ENCODE assay signal across 1 cellular context in genomic region chr20:32474967-32475819, GRCh38.
A peak's percentile ranks its signal among the peaks of the same experiment; 100 is the strongest.
TF ChIP-seq lines count a peak whose summit lies in the region.

No MANE protein-coding gene starts in this region.

TF ChIP-seq in HepG2, 621 proteins besides CTCF, POLR2A, EP300 and RAD21 (continued from another document and continues in another):
- TF ChIP-seq TEF (CRISPR knock-in tag; IDR thresholded peaks at IDR 0.05) (no peak), KDM3A (CRISPR knock-in tag; IDR thresholded peaks at IDR 0.05; ENCODE audit: low read depth) (0 out of 2 replicates have a peak, but pooled peaks have one; percentile 53), ERF (CRISPR knock-in tag; IDR thresholded peaks at IDR 0.05) (peak; percentile 71), HNRNPK (IDR thresholded peaks at IDR 0.05; ENCODE audit: low read depth, low read length, poor library complexity, severe bottlenecking) (no peak), ZNF225 (CRISPR knock-in tag; IDR thresholded peaks at IDR 0.05) (peak; percentile 41; the same call in 1 of the 2 replicates), KLF11 (CRISPR knock-in tag; IDR thresholded peaks at IDR 0.05) (peak; percentile 56), ETV5 (CRISPR knock-in tag; IDR thresholded peaks at IDR 0.05; ENCODE audit: borderline replicate concordance) (peak; percentile 68; the same call in 1 of the 2 replicates), JARID2 (CRISPR knock-in tag; IDR thresholded peaks at IDR 0.05; ENCODE audit: insufficient replicate concordance) (peak; percentile 86), ZNF678 (CRISPR knock-in tag; IDR thresholded peaks at IDR 0.05) (peak; percentile 80; the same call in 1 of the 2 replicates), TBX2 (CRISPR knock-in tag; IDR thresholded peaks at IDR 0.05; ENCODE audit: borderline replicate concordance) (peak; percentile 75), FOXK1 (CRISPR knock-in tag; IDR thresholded peaks at IDR 0.05; ENCODE audit: borderline replicate concordance, low read depth) (peak; percentile 82; the same call in 1 of the 2 replicates), ZNF329 (CRISPR knock-in tag; IDR thresholded peaks at IDR 0.05; ENCODE audit: low read depth) (no peak), HOXD1 (CRISPR knock-in tag; IDR thresholded peaks at IDR 0.05) (peak; percentile 5), ZNF550 (CRISPR knock-in tag; IDR thresholded peaks at IDR 0.05; ENCODE audit: borderline replicate concordance) (peak; percentile 93; the same call in 1 of the 2 replicates), ELF1 (CRISPR knock-in tag; IDR thresholded peaks at IDR 0.05) (peak; percentile 3; the same call in 1 of the 2 replicates), ZSCAN20 (CRISPR knock-in tag; IDR thresholded peaks at IDR 0.05; ENCODE audit: borderline replicate concordance) (peak; percentile 58), HNF4A (CRISPR knock-in tag; IDR thresholded peaks at IDR 0.05) (peak; percentile 71), ZNF451 (CRISPR knock-in tag; IDR thresholded peaks at IDR 0.05) (peak; percentile 42; the same call in 1 of the 2 replicates), ZNF354B (CRISPR knock-in tag; IDR thresholded peaks at IDR 0.05) (peak; percentile 92; the same call in 1 of the 2 replicates), MTA3 (CRISPR knock-in tag; IDR thresholded peaks at IDR 0.05) (no peak), YY1 (IDR thresholded peaks at IDR 0.05; ENCODE audit: insufficient read depth, insufficient replicate concordance, low read depth, low read length) (peak; percentile 50), ZNF788 (CRISPR knock-in tag; IDR thresholded peaks at IDR 0.05; ENCODE audit: borderline replicate concordance) (peak; percentile 79; the same call in 1 of the 2 replicates), ZC3H13 (CRISPR knock-in tag; IDR thresholded peaks at IDR 0.05) (peak; percentile 86; the same call in 1 of the 2 replicates), SNAI1 (CRISPR knock-in tag; IDR thresholded peaks at IDR 0.05; ENCODE audit: borderline replicate concordance) (no peak; the same call in 1 of the 2 replicates), ZNF775 (CRISPR knock-in tag; IDR thresholded peaks at IDR 0.05; ENCODE audit: borderline replicate concordance) (0 out of 2 replicates have a peak, but pooled peaks have one; percentile 72), NAIF1 (CRISPR knock-in tag; IDR thresholded peaks at IDR 0.05; ENCODE audit: borderline replicate concordance) (no peak), CENPX (CRISPR knock-in tag; IDR thresholded peaks at IDR 0.05) (no peak), RBFOX2 (IDR thresholded peaks at IDR 0.05; ENCODE audit: low read depth, low read length) (peak; percentile 78), HOXA5 (CRISPR knock-in tag; IDR thresholded peaks at IDR 0.05) (peak; percentile 69; the same call in 1 of the 2 replicates), ZNF101 (CRISPR knock-in tag; IDR thresholded peaks at IDR 0.05; ENCODE audit: borderline replicate concordance, low read depth) (0 out of 2 replicates have a peak, but pooled peaks have one; percentile 84), ZNF580 (CRISPR knock-in tag; IDR thresholded peaks at IDR 0.05; ENCODE audit: borderline replicate concordance, low read depth) (peak; percentile 42; the same call in 1 of the 2 replicates), TOE1 (CRISPR knock-in tag; IDR thresholded peaks at IDR 0.05) (0 out of 2 replicates have a peak, but pooled peaks have one; percentile 22), ZNF563 (CRISPR knock-in tag; IDR thresholded peaks at IDR 0.05) (peak; percentile 73), MEIS2 (CRISPR knock-in tag; IDR thresholded peaks at IDR 0.05) (peak; percentile 28; the same call in 1 of the 2 replicates), ZNF44 (CRISPR knock-in tag; IDR thresholded peaks at IDR 0.05) (0 out of 2 replicates have a peak, but pooled peaks have one; percentile 39), ZNF280B (CRISPR knock-in tag; IDR thresholded peaks at IDR 0.05; ENCODE audit: borderline replicate concordance) (0 out of 2 replicates have a peak, but pooled peaks have one; percentile 5), AGO1 (IDR thresholded peaks at IDR 0.05; ENCODE audit: low read depth, low read length, poor library complexity, severe bottlenecking) (peak; percentile 6), SSRP1 (CRISPR knock-in tag; IDR thresholded peaks at IDR 0.05) (no peak), HMG20B (CRISPR knock-in tag; conservative IDR thresholded peaks at IDR 0.05) (peak; percentile 61; the same call in 1 of the 2 replicates), SRSF1 (optimal IDR thresholded peaks at IDR 0.05; ENCODE audit: low read depth, low read length) (peak; percentile 97), ZNF746 (CRISPR knock-in tag; IDR thresholded peaks at IDR 0.05) (peak; percentile 67), GATAD1 (CRISPR knock-in tag; IDR thresholded peaks at IDR 0.05) (peak; percentile 56; the same call in 1 of the 2 replicates), ZBTB42 (CRISPR knock-in tag; IDR thresholded peaks at IDR 0.05) (0 out of 2 replicates have a peak, but pooled peaks have one; percentile 53), ZBTB2 (CRISPR knock-in tag; IDR thresholded peaks at IDR 0.05; ENCODE audit: low read depth) (peak; percentile 59; the same call in 1 of the 2 replicates), ZNF143 (CRISPR knock-in tag; IDR thresholded peaks at IDR 0.05) (0 out of 2 replicates have a peak, but pooled peaks have one; percentile 30), HMGXB4 (CRISPR knock-in tag; IDR thresholded peaks at IDR 0.05; ENCODE audit: borderline replicate concordance in 1 of 2, low read depth in 1 of 2) (peak in 1 of 2 experiments; percentile 84; a peak in 2 of 4 replicates), ZNF383 (CRISPR knock-in tag; IDR thresholded peaks at IDR 0.05; ENCODE audit: borderline replicate concordance) (peak; percentile 52; the same call in 1 of the 2 replicates), ZNF781 (CRISPR knock-in tag; IDR thresholded peaks at IDR 0.05; ENCODE audit: borderline replicate concordance, not compliant biosample characterization) (peak; percentile 59), ZBTB3 (CRISPR knock-in tag; IDR thresholded peaks at IDR 0.05; ENCODE audit: borderline replicate concordance, low read depth) (peak; percentile 24; the same call in 1 of the 2 replicates), ETV6 (CRISPR knock-in tag; conservative IDR thresholded peaks at IDR 0.05) (peak; percentile 90), ZNF747 (CRISPR knock-in tag; IDR thresholded peaks at IDR 0.05; ENCODE audit: borderline replicate concordance) (peak; percentile 78; the same call in 1 of the 2 replicates), ZBTB49 (CRISPR knock-in tag; IDR thresholded peaks at IDR 0.05; ENCODE audit: borderline replicate concordance) (peak; percentile 60; the same call in 1 of the 2 replicates), ARNT (IDR thresholded peaks at IDR 0.05) (no peak), DMTF1 (CRISPR knock-in tag; IDR thresholded peaks at IDR 0.05) (peak; percentile 93; the same call in 1 of the 2 replicates), GLMP (CRISPR knock-in tag; IDR thresholded peaks at IDR 0.05; ENCODE audit: borderline replicate concordance) (no peak), ZNF780A (CRISPR knock-in tag; IDR thresholded peaks at IDR 0.05) (no peak), MEF2D (CRISPR knock-in tag; IDR thresholded peaks at IDR 0.05) (peak; percentile 69), RFX5 (IDR thresholded peaks at IDR 0.05; ENCODE audit: low read depth, low read length) (no peak), ZNF614 (CRISPR knock-in tag; IDR thresholded peaks at IDR 0.05; ENCODE audit: borderline replicate concordance) (no peak; the same call in none of the 2 replicates), ZNF570 (CRISPR knock-in tag; IDR thresholded peaks at IDR 0.05; ENCODE audit: borderline replicate concordance) (peak; percentile 82; the same call in 1 of the 2 replicates), ZNF24 (IDR thresholded peaks at IDR 0.05) (no peak), ZNF564 (CRISPR knock-in tag; IDR thresholded peaks at IDR 0.05) (peak; percentile 78; the same call in 1 of the 2 replicates), ZNF782 (CRISPR knock-in tag; IDR thresholded peaks at IDR 0.05; ENCODE audit: borderline replicate concordance) (peak; percentile 93), MAX (IDR thresholded peaks at IDR 0.05) (peak; percentile 80), MLLT10 (CRISPR knock-in tag; IDR thresholded peaks at IDR 0.05) (no peak)
